Comparison of ENCODE assay signal across 12 cellular contexts in the genomic region with DNA sequence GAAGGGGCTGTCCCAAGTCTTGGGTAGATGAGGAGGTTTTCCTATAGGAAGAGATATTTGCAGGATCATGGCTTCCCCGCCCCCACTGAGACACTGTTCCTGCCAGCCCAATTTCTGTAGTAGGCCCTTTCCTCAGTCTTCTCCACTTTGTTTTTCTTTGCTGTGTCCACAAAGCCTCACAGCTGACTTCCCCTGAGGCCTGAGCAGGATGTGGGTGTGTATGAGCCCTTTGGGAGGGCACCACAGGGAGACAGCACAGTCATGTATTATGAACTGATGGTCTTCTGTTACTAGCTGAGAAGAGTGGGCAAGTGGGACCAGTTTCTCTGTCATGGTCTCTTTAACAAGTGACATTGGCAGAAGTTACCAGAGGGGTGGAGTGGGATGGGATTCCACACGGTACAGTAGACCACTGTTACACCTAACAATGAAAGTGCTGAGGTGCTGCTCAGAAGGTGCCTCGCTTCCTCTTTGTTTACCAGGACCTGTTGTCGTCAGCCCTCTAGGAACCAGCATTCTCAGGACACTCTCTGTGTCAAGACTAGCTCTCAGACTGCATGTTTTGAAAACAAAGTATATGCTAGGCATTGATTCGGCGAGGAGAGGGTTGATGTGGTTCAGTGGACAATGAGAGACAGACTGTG.
A peak's percentile ranks its signal among the peaks of the same experiment; 100 is the strongest.
DNase-seq lines count a peak whose midpoint lies in the region; ATAC-seq and TF ChIP-seq lines count a peak whose summit lies in the region.
"Had no signal": no experiment of that assay in that cellular context is flagged by ENCODE, and none has a peak within 500 bp of the region (broad histone marks: within the 10 kb centered on the region; RNA-seq: fewer than 3 reads in every experiment).

No MANE protein-coding gene starts in this region.

- peak; percentile 6 for DNase-seq in GDM1 (lab: John Stamatoyannopoulos, UW)
- DNase-seq in UCSD-AML1 (lab: John Stamatoyannopoulos, UW; ENCODE audit: unreplicated experiment) = peak; percentile 73
- no peak for DNase-seq in vagina (ENCODE audit: extremely low spot score in 2 of 2)
- DNase-seq in WTC11 (ENCODE audit: low spot score) = no peak
- DNase-seq in stimulated activated CD4-positive, alpha-beta T cell treated with anti-CD3 and anti-CD28 coated beads, Interleukin-4, amount 100 ng/mL, for 24 hours = no peak
- DNase-seq: naive thymus-derived CD8-positive, alpha-beta T cell; stimulated activated CD8-positive, alpha-beta memory T cell treated with anti-CD3 and anti-CD28 coated beads, Interleukin-4, amount 100 ng/mL, for 48 hours had no signal

- peaks cover 23% of the 10 kb centered on the region for H3K36me3 Mint-ChIP-seq in WTC11

- H3K4me1 Mint-ChIP-seq in WTC11 = 0 out of 2 replicates have a peak, but pooled peaks cover 3% of the 10 kb centered on the region
- H3K4me1 Mint-ChIP-seq: activated T-helper 17 cell treated with anti-CD3 and anti-CD28 coated beads, Interleukin-2, amount 50 U/mL, for 72 hours had no signal

- H3K9me3 Mint-ChIP-seq in WTC11 = peaks cover 37% of the 10 kb centered on the region

- CTCF ChIA-PET in WTC11 (lab: Charles Lee) = no interaction called here

- H3K9me3 ChIP-seq in vagina = no peaks in the 10 kb centered on the region

- ATAC-seq in GM21367 (IDR thresholded peaks at IDR 0.05; ENCODE audit: unreplicated experiment) (peak; percentile 72), HG03097 (IDR thresholded peaks at IDR 0.05; ENCODE audit: low FRiP score, unreplicated experiment) (peak; percentile 76), HG03439 (IDR thresholded peaks at IDR 0.05; ENCODE audit: unreplicated experiment) (no peak), WTC11 (no peak)
- ATAC-seq: activated T-helper 17 cell treated with anti-CD3 and anti-CD28 coated beads, Interleukin-2, amount 50 U/mL, for 72 hours; naive thymus-derived CD8-positive, alpha-beta T cell had no signal

- H3K27me3 Mint-ChIP-seq in WTC11 (ENCODE audit: low read depth) = no peaks in the 10 kb centered on the region
- H3K27me3 Mint-ChIP-seq: activated T-helper 17 cell treated with anti-CD3 and anti-CD28 coated beads, Interleukin-2, amount 50 U/mL, for 72 hours; naive thymus-derived CD8-positive, alpha-beta T cell had no signal

- peaks cover 16% of the 10 kb centered on the region for H3K4me1 ChIP-seq in vagina

- no peak overlapping the region for H3K4me3 ChIP-seq in vagina
- H3K4me3 ChIP-seq: skin epidermis had no signal

- H3K27ac Mint-ChIP-seq in WTC11 = no peak overlapping the region
- H3K27ac Mint-ChIP-seq: activated T-helper 17 cell treated with anti-CD3 and anti-CD28 coated beads, Interleukin-2, amount 50 U/mL, for 72 hours had no signal

- TF ChIP-seq POLR2A in vagina (IDR thresholded peaks at IDR 0.05) = no peak

- intact Hi-C loops in vagina (cut with DNase I) = no loop called here

- H3K27ac ChIP-seq in vagina = no peak overlapping the region
- H3K27ac ChIP-seq: skin epidermis had no signal

- TF ChIP-seq CTCF in vagina (IDR thresholded peaks at IDR 0.05) (no peak), WTC11 (IDR thresholded peaks at IDR 0.05) (no peak)

- no peaks in the 10 kb centered on the region for H3K36me3 ChIP-seq in vagina

- POLR2A ChIA-PET in WTC11 (lab: Charles Lee) = no interaction called here

- no peaks in the 10 kb centered on the region for H3K27me3 ChIP-seq in vagina

- no peak overlapping the region for H3K4me3 Mint-ChIP-seq in WTC11
- H3K4me3 Mint-ChIP-seq: activated T-helper 17 cell treated with anti-CD3 and anti-CD28 coated beads, Interleukin-2, amount 50 U/mL, for 72 hours; naive thymus-derived CD8-positive, alpha-beta T cell had no signal

TF ChIP-seq in WTC11, 78 proteins besides CTCF, POLR2A, EP300 and RAD21 (continues in another document):
- TF ChIP-seq KAT7 (CRISPR knock-in tag; IDR thresholded peaks at IDR 0.05; ENCODE audit: borderline replicate concordance) = no peak
- TF ChIP-seq, protein P1, sequence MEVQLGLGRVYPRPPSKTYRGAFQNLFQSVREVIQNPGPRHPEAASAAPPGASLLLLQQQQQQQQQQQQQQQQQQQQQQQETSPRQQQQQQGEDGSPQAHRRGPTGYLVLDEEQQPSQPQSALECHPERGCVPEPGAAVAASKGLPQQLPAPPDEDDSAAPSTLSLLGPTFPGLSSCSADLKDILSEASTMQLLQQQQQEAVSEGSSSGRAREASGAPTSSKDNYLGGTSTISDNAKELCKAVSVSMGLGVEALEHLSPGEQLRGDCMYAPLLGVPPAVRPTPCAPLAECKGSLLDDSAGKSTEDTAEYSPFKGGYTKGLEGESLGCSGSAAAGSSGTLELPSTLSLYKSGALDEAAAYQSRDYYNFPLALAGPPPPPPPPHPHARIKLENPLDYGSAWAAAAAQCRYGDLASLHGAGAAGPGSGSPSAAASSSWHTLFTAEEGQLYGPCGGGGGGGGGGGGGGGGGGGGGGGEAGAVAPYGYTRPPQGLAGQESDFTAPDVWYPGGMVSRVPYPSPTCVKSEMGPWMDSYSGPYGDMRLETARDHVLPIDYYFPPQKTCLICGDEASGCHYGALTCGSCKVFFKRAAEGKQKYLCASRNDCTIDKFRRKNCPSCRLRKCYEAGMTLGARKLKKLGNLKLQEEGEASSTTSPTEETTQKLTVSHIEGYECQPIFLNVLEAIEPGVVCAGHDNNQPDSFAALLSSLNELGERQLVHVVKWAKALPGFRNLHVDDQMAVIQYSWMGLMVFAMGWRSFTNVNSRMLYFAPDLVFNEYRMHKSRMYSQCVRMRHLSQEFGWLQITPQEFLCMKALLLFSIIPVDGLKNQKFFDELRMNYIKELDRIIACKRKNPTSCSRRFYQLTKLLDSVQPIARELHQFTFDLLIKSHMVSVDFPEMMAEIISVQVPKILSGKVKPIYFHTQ (CRISPR knock-in tag; IDR thresholded peaks at IDR 0.05) = no peak
- TF ChIP-seq OVOL2 (CRISPR knock-in tag; IDR thresholded peaks at IDR 0.05; ENCODE audit: borderline replicate concordance) = no peak
- TF ChIP-seq, protein P2, sequence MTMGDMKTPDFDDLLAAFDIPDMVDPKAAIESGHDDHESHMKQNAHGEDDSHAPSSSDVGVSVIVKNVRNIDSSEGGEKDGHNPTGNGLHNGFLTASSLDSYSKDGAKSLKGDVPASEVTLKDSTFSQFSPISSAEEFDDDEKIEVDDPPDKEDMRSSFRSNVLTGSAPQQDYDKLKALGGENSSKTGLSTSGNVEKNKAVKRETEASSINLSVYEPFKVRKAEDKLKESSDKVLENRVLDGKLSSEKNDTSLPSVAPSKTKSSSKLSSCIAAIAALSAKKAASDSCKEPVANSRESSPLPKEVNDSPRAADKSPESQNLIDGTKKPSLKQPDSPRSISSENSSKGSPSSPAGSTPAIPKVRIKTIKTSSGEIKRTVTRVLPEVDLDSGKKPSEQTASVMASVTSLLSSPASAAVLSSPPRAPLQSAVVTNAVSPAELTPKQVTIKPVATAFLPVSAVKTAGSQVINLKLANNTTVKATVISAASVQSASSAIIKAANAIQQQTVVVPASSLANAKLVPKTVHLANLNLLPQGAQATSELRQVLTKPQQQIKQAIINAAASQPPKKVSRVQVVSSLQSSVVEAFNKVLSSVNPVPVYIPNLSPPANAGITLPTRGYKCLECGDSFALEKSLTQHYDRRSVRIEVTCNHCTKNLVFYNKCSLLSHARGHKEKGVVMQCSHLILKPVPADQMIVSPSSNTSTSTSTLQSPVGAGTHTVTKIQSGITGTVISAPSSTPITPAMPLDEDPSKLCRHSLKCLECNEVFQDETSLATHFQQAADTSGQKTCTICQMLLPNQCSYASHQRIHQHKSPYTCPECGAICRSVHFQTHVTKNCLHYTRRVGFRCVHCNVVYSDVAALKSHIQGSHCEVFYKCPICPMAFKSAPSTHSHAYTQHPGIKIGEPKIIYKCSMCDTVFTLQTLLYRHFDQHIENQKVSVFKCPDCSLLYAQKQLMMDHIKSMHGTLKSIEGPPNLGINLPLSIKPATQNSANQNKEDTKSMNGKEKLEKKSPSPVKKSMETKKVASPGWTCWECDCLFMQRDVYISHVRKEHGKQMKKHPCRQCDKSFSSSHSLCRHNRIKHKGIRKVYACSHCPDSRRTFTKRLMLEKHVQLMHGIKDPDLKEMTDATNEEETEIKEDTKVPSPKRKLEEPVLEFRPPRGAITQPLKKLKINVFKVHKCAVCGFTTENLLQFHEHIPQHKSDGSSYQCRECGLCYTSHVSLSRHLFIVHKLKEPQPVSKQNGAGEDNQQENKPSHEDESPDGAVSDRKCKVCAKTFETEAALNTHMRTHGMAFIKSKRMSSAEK (CRISPR knock-in tag; IDR thresholded peaks at IDR 0.05; ENCODE audit: borderline replicate concordance) = no peak
- TF ChIP-seq SP1 (CRISPR knock-in tag; conservative IDR thresholded peaks at IDR 0.05) = no peak
- TF ChIP-seq, protein P3, sequence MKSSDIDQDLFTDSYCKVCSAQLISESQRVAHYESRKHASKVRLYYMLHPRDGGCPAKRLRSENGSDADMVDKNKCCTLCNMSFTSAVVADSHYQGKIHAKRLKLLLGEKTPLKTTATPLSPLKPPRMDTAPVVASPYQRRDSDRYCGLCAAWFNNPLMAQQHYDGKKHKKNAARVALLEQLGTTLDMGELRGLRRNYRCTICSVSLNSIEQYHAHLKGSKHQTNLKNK (CRISPR knock-in tag; IDR thresholded peaks at IDR 0.05) = no peak
- no peak for TF ChIP-seq NFYB (CRISPR knock-in tag; conservative IDR thresholded peaks at IDR 0.05; ENCODE audit: low read depth)
- TF ChIP-seq, protein P4, sequence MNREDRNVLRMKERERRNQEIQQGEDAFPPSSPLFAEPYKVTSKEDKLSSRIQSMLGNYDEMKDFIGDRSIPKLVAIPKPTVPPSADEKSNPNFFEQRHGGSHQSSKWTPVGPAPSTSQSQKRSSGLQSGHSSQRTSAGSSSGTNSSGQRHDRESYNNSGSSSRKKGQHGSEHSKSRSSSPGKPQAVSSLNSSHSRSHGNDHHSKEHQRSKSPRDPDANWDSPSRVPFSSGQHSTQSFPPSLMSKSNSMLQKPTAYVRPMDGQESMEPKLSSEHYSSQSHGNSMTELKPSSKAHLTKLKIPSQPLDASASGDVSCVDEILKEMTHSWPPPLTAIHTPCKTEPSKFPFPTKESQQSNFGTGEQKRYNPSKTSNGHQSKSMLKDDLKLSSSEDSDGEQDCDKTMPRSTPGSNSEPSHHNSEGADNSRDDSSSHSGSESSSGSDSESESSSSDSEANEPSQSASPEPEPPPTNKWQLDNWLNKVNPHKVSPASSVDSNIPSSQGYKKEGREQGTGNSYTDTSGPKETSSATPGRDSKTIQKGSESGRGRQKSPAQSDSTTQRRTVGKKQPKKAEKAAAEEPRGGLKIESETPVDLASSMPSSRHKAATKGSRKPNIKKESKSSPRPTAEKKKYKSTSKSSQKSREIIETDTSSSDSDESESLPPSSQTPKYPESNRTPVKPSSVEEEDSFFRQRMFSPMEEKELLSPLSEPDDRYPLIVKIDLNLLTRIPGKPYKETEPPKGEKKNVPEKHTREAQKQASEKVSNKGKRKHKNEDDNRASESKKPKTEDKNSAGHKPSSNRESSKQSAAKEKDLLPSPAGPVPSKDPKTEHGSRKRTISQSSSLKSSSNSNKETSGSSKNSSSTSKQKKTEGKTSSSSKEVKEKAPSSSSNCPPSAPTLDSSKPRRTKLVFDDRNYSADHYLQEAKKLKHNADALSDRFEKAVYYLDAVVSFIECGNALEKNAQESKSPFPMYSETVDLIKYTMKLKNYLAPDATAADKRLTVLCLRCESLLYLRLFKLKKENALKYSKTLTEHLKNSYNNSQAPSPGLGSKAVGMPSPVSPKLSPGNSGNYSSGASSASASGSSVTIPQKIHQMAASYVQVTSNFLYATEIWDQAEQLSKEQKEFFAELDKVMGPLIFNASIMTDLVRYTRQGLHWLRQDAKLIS (CRISPR knock-in tag; IDR thresholded peaks at IDR 0.05; ENCODE audit: borderline replicate concordance) = no peak

Comparison
In these comparisons a context has a peak if more than half of its experiments do, and no peak if none do; other contexts are left out.
1. DNase-seq: peak in GDM1 (single experiment) and UCSD-AML1 (single experiment); none in vagina (0 of 2), WTC11 (single experiment) and stimulated activated CD4-positive, alpha-beta T cell treated with anti-CD3 and anti-CD28 coated beads, Interleukin-4, amount 100 ng/mL, for 24 hours (single experiment).
2. ATAC-seq: peak in GM21367 (single experiment) and HG03097 (single experiment); none in HG03439 (single experiment) and WTC11 (single experiment).